ENCODE assay signal across 12 cellular contexts in genomic region chr1:15344800-15345710, GRCh38.
A peak's percentile ranks its signal among the peaks of the same experiment; 100 is the strongest.
DNase-seq lines count a peak whose midpoint lies in the region; ATAC-seq and TF ChIP-seq lines count a peak whose summit lies in the region.
"Had no signal": no experiment of that assay in that cellular context is flagged by ENCODE, and none has a peak within 500 bp of the region (broad histone marks: within the 10 kb centered on the region; RNA-seq: fewer than 3 reads in every experiment).

No MANE protein-coding gene starts in this region.

- WGBS in esophagus, 2 donors = 87 to 89% methylated on average over 23 of the region's 23 CpGs
- WGBS in sigmoid colon, 2 donors = 88 to 94% methylated on average over 23 of the region's 23 CpGs
- 90 to 94% methylated on average over 15 to 23 of the region's 23 CpGs for WGBS in endodermal cell (ENCODE audit: insufficient coverage in 1 of 2, insufficient read length in 1 of 2), 2 experiments

- intact Hi-C loops in sigmoid colon (cut with DNase I) = loop anchor here (2.0 to 5.0 kb wide), 2 partner anchors 62 to 82 kb away; no protein-coding TSS in a partner anchor
- intact Hi-C loops in dorsolateral prefrontal cortex (cut with DNase I) = no loop called here

- H3K79me2 ChIP-seq in OCI-LY3 (ENCODE audit: low read length) = no peaks in the 10 kb centered on the region

- H3K4me1 ChIP-seq in OCI-LY3 (ENCODE audit: low read length) = peaks cover 21% of the 10 kb centered on the region
- peaks cover 0 to 14% of the 10 kb centered on the region in 2 donors for H3K4me1 ChIP-seq in esophagus (ENCODE audit: control insufficient read depth in 2 of 2, insufficient read depth in 2 of 2, low read length in 1 of 2)
- peaks cover 0 to 43% (median 42%) of the 10 kb centered on the region in 4 donors for H3K4me1 ChIP-seq in sigmoid colon
- H3K4me1 ChIP-seq in endodermal cell (ENCODE audit: control insufficient read depth, insufficient read depth, low read length) = no peaks in the 10 kb centered on the region

- H3K9me3 ChIP-seq in OCI-LY3 (ENCODE audit: insufficient read depth, low read length) = no peaks in the 10 kb centered on the region
- no peaks in the 10 kb centered on the region for H3K9me3 ChIP-seq in esophagus (ENCODE audit: control insufficient read depth in 2 of 2, insufficient read depth in 1 of 2, low read depth in 1 of 2, low read length in 1 of 2)
- H3K9me3 ChIP-seq in sigmoid colon = no peaks in the 10 kb centered on the region
- no peaks in the 10 kb centered on the region for H3K9me3 ChIP-seq in endodermal cell (ENCODE audit: control insufficient read depth, low read length)

- ATAC-seq in activated CD8-positive, alpha-beta memory T cell treated with anti-CD3 and anti-CD28 coated beads, Interleukin-2, amount 10 ng/mL, durations not matched to agents 7 days and 5 days = no peak

- peak overlapping the region; percentile 17 for H3K4me3 Mint-ChIP-seq in activated CD8-positive, alpha-beta memory T cell treated with anti-CD3 and anti-CD28 coated beads, Interleukin-2, amount 10 ng/mL, durations not matched to agents 7 days and 5 days
- no peak overlapping the region for H3K4me3 Mint-ChIP-seq in endodermal cell

- H3K36me3 ChIP-seq in OCI-LY3 (replicated peaks; ENCODE audit: low read depth, low read length) (no peaks in the 10 kb centered on the region), esophagus (ENCODE audit: control insufficient read depth in 2 of 2, insufficient read depth in 2 of 2, low read length in 1 of 2) (no peaks in the 10 kb centered on the region), sigmoid colon (no peaks in the 10 kb centered on the region), endodermal cell (ENCODE audit: control insufficient read depth, insufficient read depth, low read length) (no peaks in the 10 kb centered on the region)
- H3K36me3 ChIP-seq: SJSA1 had no signal

- H3K27me3 ChIP-seq in OCI-LY3 (ENCODE audit: low read depth, low read length) = peaks cover 3% of the 10 kb centered on the region; the same call in 1 of the 2 replicates
- no peaks in the 10 kb centered on the region for H3K27me3 ChIP-seq in esophagus (ENCODE audit: control insufficient read depth in 1 of 2, insufficient read depth in 2 of 2, low read length in 2 of 2)
- H3K27me3 ChIP-seq in sigmoid colon = no peaks in the 10 kb centered on the region
- H3K27me3 ChIP-seq in dorsolateral prefrontal cortex = no peaks in the 10 kb centered on the region
- no peaks in the 10 kb centered on the region for H3K27me3 ChIP-seq in endodermal cell (ENCODE audit: control insufficient read depth, insufficient read depth, low read length, poor library complexity, severe bottlenecking)
- H3K27me3 ChIP-seq: SJSA1 had no signal

- peaks cover 3% of the 10 kb centered on the region for H3K27me3 Mint-ChIP-seq in activated CD8-positive, alpha-beta memory T cell treated with anti-CD3 and anti-CD28 coated beads, Interleukin-2, amount 10 ng/mL, durations not matched to agents 7 days and 5 days
- no peaks in the 10 kb centered on the region for H3K27me3 Mint-ChIP-seq in endodermal cell (ENCODE audit: insufficient read depth)

- H3K27ac ChIP-seq in OCI-LY3 (ENCODE audit: low read length) (no peak overlapping the region), esophagus (ENCODE audit: low read depth in 2 of 2, low read length in 1 of 2) (peak overlapping the region; percentile 18 to 65), sigmoid colon (peak overlapping the region; percentile 67 to 83 (median 79)), dorsolateral prefrontal cortex (no peak overlapping the region), endodermal cell (ENCODE audit: low read depth, low read length) (no peak overlapping the region)
- H3K27ac ChIP-seq: SJSA1 had no signal

- DNase-seq in activated CD8-positive, alpha-beta memory T cell treated with anti-CD3 and anti-CD28 coated beads, Interleukin-2, amount 10 ng/mL, durations not matched to agents 7 days and 5 days = no peak
- DNase-seq in activated CD8-positive, alpha-beta memory T cell treated with anti-CD3 and anti-CD28 coated beads, Interleukin-2, amount 50 U/mL, for 48 hours = no peak
- DNase-seq in sigmoid colon (peak; percentile 75), dorsolateral prefrontal cortex (no peak), NCI-H748 treated with DMSO at 0.1 percent for 48 hours (lab: John Stamatoyannopoulos, UW) (no peak), endodermal cell (no peak)
- DNase-seq: DND-41; NCI-H524; stimulated activated naive CD4-positive, alpha-beta T cell had no signal

- TF ChIP-seq CTCF in OCI-LY3 (IDR thresholded peaks at IDR 0.05; ENCODE audit: low read depth, low read length) (no peak), sigmoid colon (IDR thresholded peaks at IDR 0.05) (no peak), dorsolateral prefrontal cortex (IDR thresholded peaks at IDR 0.05 in 54 of 56, conservative IDR thresholded peaks at IDR 0.05 in 2 of 56; ENCODE audit: low read depth in 1 of 56, partially characterized antibody in 56 of 56) (no peak), endodermal cell (conservative IDR thresholded peaks at IDR 0.05) (no peak)

- H3K9ac ChIP-seq in OCI-LY3 (ENCODE audit: low read length) (peak overlapping the region; percentile 43; the same call in 1 of the 2 replicates), endodermal cell (ENCODE audit: extremely low read depth, low read length, poor library complexity, severe bottlenecking) (no peak overlapping the region)

- H3K4me3 ChIP-seq in OCI-LY3 (ENCODE audit: low read length) (peak overlapping the region; percentile 67), esophagus (ENCODE audit: low read depth in 1 of 2, low read length in 2 of 2) (no peak overlapping the region), sigmoid colon (no peak overlapping the region), dorsolateral prefrontal cortex (no peak overlapping the region), endodermal cell (ENCODE audit: low read length) (no peak overlapping the region)
- H3K4me3 ChIP-seq: SJSA1 had no signal

- CTCF ChIA-PET in activated CD8-positive, alpha-beta memory T cell treated with anti-CD3 and anti-CD28 coated beads, Interleukin-2, amount 10 ng/mL, durations not matched to agents 7 days and 5 days (lab: Charles Lee) = interaction anchor here (0.8 to 1.0 kb wide), 2 partner anchors 20 to 86 kb away, joined by 3 to 4 read pairs; no protein-coding TSS in a partner anchor

- peak overlapping the region; percentile 59 for H3K27ac Mint-ChIP-seq in activated CD8-positive, alpha-beta memory T cell treated with anti-CD3 and anti-CD28 coated beads, Interleukin-2, amount 10 ng/mL, durations not matched to agents 7 days and 5 days
- H3K27ac Mint-ChIP-seq in endodermal cell = no peak overlapping the region

- no peak overlapping the region; the same call in 1 of the 2 replicates for H2AFZ ChIP-seq in OCI-LY3 (ENCODE audit: low read depth, low read length)

- no peaks in the 10 kb centered on the region for H4K20me1 ChIP-seq in OCI-LY3 (ENCODE audit: insufficient read depth, low read length)

- no peak for TF ChIP-seq POLR2A in sigmoid colon (IDR thresholded peaks at IDR 0.05)

- peaks cover 81% of the 10 kb centered on the region for H3K4me1 Mint-ChIP-seq in activated CD8-positive, alpha-beta memory T cell treated with anti-CD3 and anti-CD28 coated beads, Interleukin-2, amount 10 ng/mL, durations not matched to agents 7 days and 5 days
- no peaks in the 10 kb centered on the region for H3K4me1 Mint-ChIP-seq in endodermal cell

- TF ChIP-seq EP300 in sigmoid colon (IDR thresholded peaks at IDR 0.05) = peak in 1 of 4 donors; percentile 10

- peak overlapping the region; percentile 82 for H3K4me2 ChIP-seq in OCI-LY3 (ENCODE audit: low read length)

- H3K9me3 Mint-ChIP-seq in activated CD8-positive, alpha-beta memory T cell treated with anti-CD3 and anti-CD28 coated beads, Interleukin-2, amount 10 ng/mL, durations not matched to agents 7 days and 5 days (ENCODE audit: low read depth) = no peaks in the 10 kb centered on the region
- peaks cover 2% of the 10 kb centered on the region for H3K9me3 Mint-ChIP-seq in endodermal cell

- H3K36me3 Mint-ChIP-seq in activated CD8-positive, alpha-beta memory T cell treated with anti-CD3 and anti-CD28 coated beads, Interleukin-2, amount 10 ng/mL, durations not matched to agents 7 days and 5 days = peaks cover 3% of the 10 kb centered on the region
- H3K36me3 Mint-ChIP-seq in endodermal cell (ENCODE audit: low read depth) = no peaks in the 10 kb centered on the region

Comparison
In these comparisons a context has a peak if more than half of its experiments do, and no peak if none do; other contexts are left out.
1. H3K27ac ChIP-seq: peak in esophagus (2 of 2) and sigmoid colon (4 of 4); none in OCI-LY3 (single experiment), dorsolateral prefrontal cortex (0 of 59) and endodermal cell (single experiment).